ENCODE assay signal across 1 cellular context in the genomic region with DNA sequence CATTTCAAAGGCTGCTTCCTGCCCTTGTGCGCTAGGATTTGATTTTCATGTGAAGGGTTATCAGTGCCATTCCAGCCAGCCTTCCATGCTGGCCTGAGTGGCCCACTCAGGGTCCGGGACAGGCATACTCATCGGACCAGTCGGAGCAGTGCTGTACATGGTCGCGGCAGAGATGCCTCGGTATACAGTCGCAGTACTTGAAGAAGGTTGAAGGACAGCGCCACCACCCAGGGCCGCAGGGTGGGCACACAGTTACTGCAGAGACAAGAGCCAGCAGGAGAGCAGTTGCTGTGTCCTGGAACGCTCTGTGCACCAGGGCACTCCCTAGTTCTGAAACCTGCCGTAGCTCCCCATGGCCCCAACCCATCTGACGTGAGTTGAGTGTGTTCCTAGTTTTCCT.
TF ChIP-seq lines count a peak whose summit lies in the region.

No MANE protein-coding gene starts in this region.

TF ChIP-seq in K562, 482 proteins besides CTCF, POLR2A, EP300 and RAD21:
- peak; percentile 7 for TF ChIP-seq ZFP36 (IDR thresholded peaks at IDR 0.05; ENCODE audit: low read depth, low read length, partially characterized antibody)
- TF ChIP-seq, protein P1, sequence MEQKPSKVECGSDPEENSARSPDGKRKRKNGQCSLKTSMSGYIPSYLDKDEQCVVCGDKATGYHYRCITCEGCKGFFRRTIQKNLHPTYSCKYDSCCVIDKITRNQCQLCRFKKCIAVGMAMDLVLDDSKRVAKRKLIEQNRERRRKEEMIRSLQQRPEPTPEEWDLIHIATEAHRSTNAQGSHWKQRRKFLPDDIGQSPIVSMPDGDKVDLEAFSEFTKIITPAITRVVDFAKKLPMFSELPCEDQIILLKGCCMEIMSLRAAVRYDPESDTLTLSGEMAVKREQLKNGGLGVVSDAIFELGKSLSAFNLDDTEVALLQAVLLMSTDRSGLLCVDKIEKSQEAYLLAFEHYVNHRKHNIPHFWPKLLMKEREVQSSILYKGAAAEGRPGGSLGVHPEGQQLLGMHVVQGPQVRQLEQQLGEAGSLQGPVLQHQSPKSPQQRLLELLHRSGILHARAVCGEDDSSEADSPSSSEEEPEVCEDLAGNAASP (IDR thresholded peaks at IDR 0.05): no peak
